8 cellular contexts compared by ENCODE assay signal in genomic region chr14:21087294-21088091, GRCh38. TPM values are rescaled to one million over a fixed set of nuclear protein-coding genes. Genes with fewer than 3 reads are reported as not detected.
DNase-seq lines count a peak whose midpoint lies in the region; TF ChIP-seq lines count a peak whose summit lies in the region.

No MANE protein-coding gene starts in this region.

- H3K79me2 ChIP-seq in mammary epithelial cell (ENCODE audit: insufficient read depth, low read length), result peaks cover 10% of the 10 kb centered on the region

- peak; percentile 86 for DNase-seq in activated CD8-positive, alpha-beta memory T cell treated with anti-CD3 and anti-CD28 coated beads, Interleukin-2, amount 50 U/mL, for 1 hour (ENCODE audit: extremely low read depth)
- DNase-seq in activated CD8-positive, alpha-beta memory T cell treated with anti-CD3 and anti-CD28 coated beads, Interleukin-2, amount 50 U/mL, for 48 hours, result no peak
- peak; percentile 61 for DNase-seq in HK-2 (ENCODE audit: unreplicated experiment)
- peak; percentile 22 for DNase-seq in SKM-1 (lab: John Stamatoyannopoulos, UW; ENCODE audit: unreplicated experiment)
- DNase-seq in mammary epithelial cell, result peak; percentile 67
- peak; percentile 95 for DNase-seq in iris pigment epithelial cell (ENCODE audit: low read depth)
- DNase-seq in stimulated activated naive CD4-positive, alpha-beta T cell (lab: John Stamatoyannopoulos, UW), result peak; percentile 55 to 96 (median 84)
- no peak for DNase-seq in LoVo (ENCODE audit: low spot score)

- peaks cover 5% of the 10 kb centered on the region for H3K36me3 ChIP-seq in mammary epithelial cell (ENCODE audit: insufficient read depth, low read length)

- BruUV-seq in mammary epithelial cell (replicated peaks; lab: Mats Ljungman, UMichigan), result no TSS peak

- H3K27me3 ChIP-seq in mammary epithelial cell (ENCODE audit: insufficient read depth, low read length), result no peaks in the 10 kb centered on the region

- no peaks in the 10 kb centered on the region for H3K9me3 ChIP-seq in mammary epithelial cell (replicated peaks; ENCODE audit: insufficient read depth, low read length)

- dilution Hi-C loops in mammary epithelial cell (cut with HindIII; ENCODE audit: low sequenced_read_pairs), result no loop called here

- H3K27ac ChIP-seq in mammary epithelial cell (ENCODE audit: insufficient read depth, low read depth, low read length), result no peak overlapping the region

- H3K9ac ChIP-seq in mammary epithelial cell (ENCODE audit: insufficient read depth, low read length), result no peak overlapping the region

- 44% methylated on average over 9 of the region's 19 CpGs for WGBS in mammary epithelial cell (ENCODE audit: low coverage, missing lambda C conversion rate)

- in situ Hi-C loops in mammary epithelial cell (cut with MboI; ENCODE audit: low sequenced_read_pairs in 2 of 2), result loop anchor here in 1 of 2 donors (25.0 kb wide), 1 partner anchor 400 kb away; the partner anchor contains the start of genes ANG and RNASE4

- peaks cover 17% of the 10 kb centered on the region for H3K4me1 ChIP-seq in mammary epithelial cell (ENCODE audit: insufficient read depth, low read length)

- TF ChIP-seq CTCF in mammary epithelial cell (conservative IDR thresholded peaks at IDR 0.05 in 1 of 2, IDR thresholded peaks at IDR 0.05 in 1 of 2; ENCODE audit: extremely low read depth in 1 of 2, insufficient read depth in 1 of 2, low read depth in 1 of 2, low read length in 2 of 2), result no peak

- no peak overlapping the region for H3K4me2 ChIP-seq in mammary epithelial cell (ENCODE audit: insufficient read depth, low read depth, low read length)

- H2AFZ ChIP-seq in mammary epithelial cell (ENCODE audit: low read depth, low read length), result no peak overlapping the region

- intact Hi-C loops in mammary epithelial cell (cut with micrococcal nuclease), result no loop called here

- no peaks in the 10 kb centered on the region for H4K20me1 ChIP-seq in mammary epithelial cell (ENCODE audit: insufficient read depth, low read length)

- CTCF ChIA-PET in mammary epithelial cell (lab: Charles Lee; ENCODE audit: low non-redundant PET), result interaction anchor here (1.0 kb wide), 1 partner anchor 16 kb away, joined by 19 read pairs; no protein-coding TSS in a partner anchor

- no peak overlapping the region for H3K4me3 ChIP-seq in mammary epithelial cell (replicated peaks in 1 of 3; ENCODE audit: insufficient read depth in 1 of 3, low read depth in 2 of 3, low read length in 3 of 3)

RNA-seq across cellular contexts. Expression of gene ZNF219, which starts 11.0 kb away (rescaled TPM):
- 10 to 100 TPM; 25.0 to 62.1 TPM for total RNA-seq in mammary epithelial cell
- polyA plus RNA-seq in mammary epithelial cell, result 37.9 TPM
- 4.9 TPM for polyA minus RNA-seq in mammary epithelial cell

RNA-seq across cellular contexts. Expression of gene TMEM253, which starts 13.4 kb away (rescaled TPM):
- 1 to 10 TPM in 1 of 2 donors, under 1 TPM in 1; 0.33 to 2.3 TPM for total RNA-seq in mammary epithelial cell
- polyA plus RNA-seq in mammary epithelial cell, result 1.8 TPM
- polyA minus RNA-seq in mammary epithelial cell, result not detected

RNA-seq across cellular contexts. Expression of gene ARHGEF40, which starts 17.4 kb away (rescaled TPM):
- total RNA-seq in mammary epithelial cell, result 10 to 100 TPM; 15.2 to 26.0 TPM
- polyA plus RNA-seq in mammary epithelial cell, result 9.8 TPM
- polyA minus RNA-seq in mammary epithelial cell, result 34.7 TPM

RNA-seq across cellular contexts. Expression of gene RNASE8, which starts 29.9 kb away (rescaled TPM):
- total RNA-seq in mammary epithelial cell, result not detected
- not detected for polyA plus RNA-seq in mammary epithelial cell
- polyA minus RNA-seq in mammary epithelial cell, result not detected

RNA-seq across cellular contexts. Expression of gene RNASE7, which starts 45.3 kb away (rescaled TPM):
- total RNA-seq in mammary epithelial cell, result 10 to 100 TPM; 33.3 to 43.0 TPM
- polyA plus RNA-seq in mammary epithelial cell, result 30.9 TPM
- 28.5 TPM for polyA minus RNA-seq in mammary epithelial cell

Comparison
In these comparisons a context has a peak if more than half of its experiments do, and no peak if none do; other contexts are left out.
1. DNase-seq: peak in activated CD8-positive, alpha-beta memory T cell treated with anti-CD3 and anti-CD28 coated beads, Interleukin-2, amount 50 U/mL, for 1 hour (single experiment), HK-2 (single experiment), SKM-1 (single experiment), mammary epithelial cell (single experiment), iris pigment epithelial cell (single experiment) and stimulated activated naive CD4-positive, alpha-beta T cell (6 of 6); none in activated CD8-positive, alpha-beta memory T cell treated with anti-CD3 and anti-CD28 coated beads, Interleukin-2, amount 50 U/mL, for 48 hours (single experiment) and LoVo (single experiment).